ENCODE assay signal across 8 cellular contexts in the genomic region with DNA sequence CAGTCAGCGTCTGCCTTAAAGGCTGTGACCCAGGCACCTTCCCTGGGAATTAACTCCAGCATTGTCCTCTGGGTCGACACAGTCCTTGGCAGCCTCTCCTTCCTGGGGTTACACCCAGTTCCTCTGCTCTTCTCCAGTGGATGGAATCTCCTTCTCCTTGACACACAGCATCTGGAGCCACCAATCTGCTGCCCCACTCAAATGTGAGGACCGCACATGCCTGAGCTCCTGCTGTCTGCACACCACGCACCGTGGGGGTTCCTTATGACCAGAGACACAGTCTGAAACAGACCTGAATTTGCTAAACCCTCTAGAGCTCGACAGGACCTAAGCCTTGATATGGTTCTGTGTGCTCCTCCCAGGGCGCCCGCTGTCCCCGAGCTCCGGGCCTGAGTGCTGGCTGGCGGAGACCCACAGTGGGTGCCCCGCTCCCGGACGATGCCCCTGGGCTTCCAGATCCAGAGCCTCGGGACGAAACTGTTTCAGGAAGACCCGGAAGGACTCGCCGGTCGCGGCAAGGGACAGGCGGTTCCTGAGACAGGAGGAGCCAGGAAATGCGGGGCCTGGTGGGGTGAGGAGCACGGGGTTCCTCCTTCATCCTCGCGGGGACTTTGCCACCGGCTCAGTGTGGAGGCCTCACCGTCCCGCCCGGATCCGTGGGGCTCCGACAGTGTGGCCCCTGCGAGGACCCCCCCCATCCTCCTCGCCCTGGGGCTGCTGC. TPM values are rescaled to one million over a fixed set of nuclear protein-coding genes. Genes with fewer than 3 reads are reported as not detected.
DNase-seq lines count a peak whose midpoint lies in the region; ATAC-seq, FAIRE-seq and TF ChIP-seq lines count a peak whose summit lies in the region.

No MANE protein-coding gene starts in this region.

- H3K9me3 ChIP-seq in ascending aorta = no peaks in the 10 kb centered on the region
- no peaks in the 10 kb centered on the region for H3K9me3 ChIP-seq in keratinocyte (ENCODE audit: control insufficient read depth, low read depth, low read length)
- no peaks in the 10 kb centered on the region for H3K9me3 ChIP-seq in stomach smooth muscle (ENCODE audit: control insufficient read depth in 2 of 2, low read length in 2 of 2)

- dilution Hi-C loops in keratinocyte (cut with MboI; ENCODE audit: extremely low pct_ligation_motif_present, low sequenced_read_pairs) = no loop called here

- no peak for FAIRE-seq in keratinocyte (lab: Jason Lieb, UNC)

- H3K4me2 ChIP-seq in keratinocyte (ENCODE audit: control insufficient read depth, extremely low read depth, insufficient read depth, low read depth, low read length) = peak overlapping the region; percentile 81

- peak overlapping the region in 1 of 2 donors; percentile 38 for H3K27ac ChIP-seq in ascending aorta
- no peak overlapping the region for H3K27ac ChIP-seq in keratinocyte (ENCODE audit: control insufficient read depth, insufficient read depth, low read length)
- no peak overlapping the region for H3K27ac ChIP-seq in stomach smooth muscle (ENCODE audit: low read length)

- H3K9me1 ChIP-seq in keratinocyte (ENCODE audit: control insufficient read depth, extremely low read depth, insufficient read depth, low read length) = no peaks in the 10 kb centered on the region

- H3K4me1 Mint-ChIP-seq in T-helper 1 cell treated with Interleukin-12 subunit alpha and Interleukin-12 subunit beta and Interleukin-4 antibody, amounts not matched to agents 30 μg/mL and 1 μg/mL, for 36 hours (ENCODE audit: low read depth) = peaks cover 23% of the 10 kb centered on the region

- intact Hi-C loops in ascending aorta (cut with DNase I) = loop anchor here (10.0 kb wide), 1 partner anchor 181 kb away; a partner anchor contains a TSS

- ATAC-seq in GM18873 (IDR thresholded peaks at IDR 0.05; ENCODE audit: low FRiP score, unreplicated experiment) = no peak

- H4K20me1 ChIP-seq in keratinocyte (ENCODE audit: control insufficient read depth, extremely low read depth, insufficient read depth, low read length) = no peaks in the 10 kb centered on the region

- no peak for DNase-seq in T-helper 1 cell
- DNase-seq in ascending aorta (ENCODE audit: low spot score in 2 of 2) = no peak
- DNase-seq in keratinocyte (ENCODE audit: low read depth, low spot score) = no peak
- no peak for DNase-seq in NCI-H1436 treated with DMSO at 0.1 percent for 48 hours (lab: John Stamatoyannopoulos, UW)
- DNase-seq in KG1 (lab: John Stamatoyannopoulos, UW) = no peak

- H3K9me3 Mint-ChIP-seq in T-helper 1 cell treated with Interleukin-12 subunit alpha and Interleukin-12 subunit beta and Interleukin-4 antibody, amounts not matched to agents 30 μg/mL and 1 μg/mL, for 36 hours = no peaks in the 10 kb centered on the region

- H3K27me3 ChIP-seq in ascending aorta (no peaks in the 10 kb centered on the region), keratinocyte (ENCODE audit: control insufficient read depth, extremely low read depth, insufficient read depth, low read length) (peaks cover 10% of the 10 kb centered on the region), stomach smooth muscle (ENCODE audit: control insufficient read depth in 1 of 2, insufficient read depth in 2 of 2, low read length in 2 of 2) (peaks cover 6 to 12% of the 10 kb centered on the region in 2 donors)

- H3K27me3 Mint-ChIP-seq in T-helper 1 cell treated with Interleukin-12 subunit alpha and Interleukin-12 subunit beta and Interleukin-4 antibody, amounts not matched to agents 30 μg/mL and 1 μg/mL, for 36 hours (ENCODE audit: low read depth) = peaks cover 91% of the 10 kb centered on the region

- no peaks in the 10 kb centered on the region for H3K36me3 Mint-ChIP-seq in T-helper 1 cell treated with Interleukin-12 subunit alpha and Interleukin-12 subunit beta and Interleukin-4 antibody, amounts not matched to agents 30 μg/mL and 1 μg/mL, for 36 hours (ENCODE audit: low read depth)

- H3K9ac ChIP-seq in keratinocyte (ENCODE audit: control insufficient read depth, extremely low read depth, insufficient read depth, low read length) (peak overlapping the region; percentile 65), stomach smooth muscle (ENCODE audit: low read length in 2 of 2) (peak overlapping the region; percentile 52 to 60)

- peak overlapping the region; percentile 78 for H2AFZ ChIP-seq in keratinocyte (ENCODE audit: control insufficient read depth, low read length)

- H3K36me3 ChIP-seq in ascending aorta = no peaks in the 10 kb centered on the region
- no peaks in the 10 kb centered on the region for H3K36me3 ChIP-seq in keratinocyte (ENCODE audit: control insufficient read depth in 2 of 2, extremely low read depth in 1 of 2, insufficient read depth in 2 of 2, low read length in 2 of 2)
- H3K36me3 ChIP-seq in stomach smooth muscle (ENCODE audit: control insufficient read depth in 2 of 2, insufficient read depth in 2 of 2, low read length in 2 of 2) = no peaks in the 10 kb centered on the region

- H3K4me1 ChIP-seq in ascending aorta = peaks cover 7 to 13% of the 10 kb centered on the region in 2 donors
- peaks cover 18% of the 10 kb centered on the region for H3K4me1 ChIP-seq in keratinocyte (ENCODE audit: control insufficient read depth, extremely low read depth, insufficient read depth, low read length)
- H3K4me1 ChIP-seq in stomach smooth muscle (ENCODE audit: control insufficient read depth, insufficient read depth, low read length) = peaks cover 27% of the 10 kb centered on the region

- no peaks in the 10 kb centered on the region for H3K79me2 ChIP-seq in keratinocyte (ENCODE audit: control insufficient read depth, insufficient read depth, low read length)

- H3K4me3 Mint-ChIP-seq in T-helper 1 cell treated with Interleukin-12 subunit alpha and Interleukin-12 subunit beta and Interleukin-4 antibody, amounts not matched to agents 30 μg/mL and 1 μg/mL, for 36 hours = peak overlapping the region; percentile 31

- H3K4me3 ChIP-seq in ascending aorta = peak overlapping the region; percentile 62 to 68
- peak overlapping the region; percentile 3 to 61 (median 23) for H3K4me3 ChIP-seq in keratinocyte (ENCODE audit: control insufficient read depth in 2 of 3, extremely low read depth in 1 of 3, insufficient read depth in 2 of 3, low read depth in 1 of 3, low read length in 3 of 3)
- peak overlapping the region; percentile 45 to 74 for H3K4me3 ChIP-seq in stomach smooth muscle (ENCODE audit: low read length in 2 of 2)

- H3K27ac Mint-ChIP-seq in T-helper 1 cell treated with Interleukin-12 subunit alpha and Interleukin-12 subunit beta and Interleukin-4 antibody, amounts not matched to agents 30 μg/mL and 1 μg/mL, for 36 hours = no peak overlapping the region

- TF ChIP-seq CTCF in ascending aorta (IDR thresholded peaks at IDR 0.05) (no peak), keratinocyte (optimal IDR thresholded peaks at IDR 0.05 in 1 of 3, IDR thresholded peaks at IDR 0.05 in 1 of 3, conservative IDR thresholded peaks at IDR 0.05 in 1 of 3; ENCODE audit: extremely low read depth in 1 of 3, insufficient read depth in 2 of 3, low read length in 3 of 3) (no peak)

RNA-seq across cellular contexts. Expression of a gene that starts 2.5 kb away (rescaled TPM):
- not detected for total RNA-seq in ascending aorta
- polyA plus RNA-seq in keratinocyte = 12.1 to 38.8 TPM (median 16.4 TPM) in 3 replicates
- polyA plus RNA-seq in keratinocyte (2011; ENCODE audit: low read depth) = 69.8 TPM
- 25.0 and 34.7 TPM in 2 replicates for polyA plus RNA-seq in keratinocyte (2011; cell fraction: cytosol; rRNA removed)
- 76.7 and 78.1 TPM in 2 replicates for polyA plus RNA-seq in keratinocyte (2011; cell fraction: nucleus; rRNA removed)
- polyA plus RNA-seq in keratinocyte (2012; ENCODE audit: low replicate concordance) = 10.8 and 136 TPM in 2 replicates
- polyA minus RNA-seq in keratinocyte = 4.8 to 21.9 TPM (median 12.4 TPM) in 3 replicates
- 14.6 TPM for polyA minus RNA-seq in keratinocyte (2011; cell fraction: cytosol; rRNA and poly(A)+ RNA removed)
- polyA minus RNA-seq in keratinocyte (2011; cell fraction: nucleus; rRNA and poly(A)+ RNA removed) = 15.8 and 23.7 TPM in 2 replicates

RNA-seq across cellular contexts. Expression of a gene that starts 16.4 kb away (rescaled TPM):
- not detected for total RNA-seq in ascending aorta
- polyA plus RNA-seq in keratinocyte = 11.8 to 15.7 TPM (median 14.0 TPM) in 3 replicates
- 4.9 TPM for polyA plus RNA-seq in keratinocyte (2011; ENCODE audit: low read depth)
- polyA plus RNA-seq in keratinocyte (2011; cell fraction: cytosol; rRNA removed) = 12.0 and 13.7 TPM in 2 replicates
- polyA plus RNA-seq in keratinocyte (2011; cell fraction: nucleus; rRNA removed) = 33.5 and 35.2 TPM in 2 replicates
- polyA plus RNA-seq in keratinocyte (2012; ENCODE audit: low replicate concordance) = 8.1 and 11.0 TPM in 2 replicates
- polyA minus RNA-seq in keratinocyte = 6.8 to 12.5 TPM (median 7.4 TPM) in 3 replicates
- 9.2 TPM for polyA minus RNA-seq in keratinocyte (2011; cell fraction: cytosol; rRNA and poly(A)+ RNA removed)
- 6.9 and 7.6 TPM in 2 replicates for polyA minus RNA-seq in keratinocyte (2011; cell fraction: nucleus; rRNA and poly(A)+ RNA removed)

RNA-seq across cellular contexts. Expression of a gene that starts 27.5 kb away (rescaled TPM):
- total RNA-seq in ascending aorta = not detected
- polyA plus RNA-seq in keratinocyte = 8.4 to 24.9 TPM (median 14.0 TPM) in 3 replicates
- polyA plus RNA-seq in keratinocyte (2011; ENCODE audit: low read depth) = 19.2 TPM
- polyA plus RNA-seq in keratinocyte (2011; cell fraction: cytosol; rRNA removed) = 7.7 and 14.8 TPM in 2 replicates
- 29.0 and 31.6 TPM in 2 replicates for polyA plus RNA-seq in keratinocyte (2011; cell fraction: nucleus; rRNA removed)
- 4.6 and 45.2 TPM in 2 replicates for polyA plus RNA-seq in keratinocyte (2012; ENCODE audit: low replicate concordance)
- 2.3 to 20.6 TPM (median 5.9 TPM) in 3 replicates for polyA minus RNA-seq in keratinocyte
- 2.3 TPM for polyA minus RNA-seq in keratinocyte (2011; cell fraction: cytosol; rRNA and poly(A)+ RNA removed)
- 10.4 and 15.0 TPM in 2 replicates for polyA minus RNA-seq in keratinocyte (2011; cell fraction: nucleus; rRNA and poly(A)+ RNA removed)

RNA-seq across cellular contexts. Expression of a gene that starts 38.3 kb away (rescaled TPM):
- 3.8 TPM for total RNA-seq in ascending aorta
- 1.7 to 2.4 TPM (median 2.2 TPM) in 3 replicates for polyA plus RNA-seq in keratinocyte
- 13.1 TPM for polyA plus RNA-seq in keratinocyte (2011; ENCODE audit: low read depth)
- 2.6 and 4.4 TPM in 2 replicates for polyA plus RNA-seq in keratinocyte (2011; cell fraction: cytosol; rRNA removed)
- 5.7 and 6.8 TPM in 2 replicates for polyA plus RNA-seq in keratinocyte (2011; cell fraction: nucleus; rRNA removed)
- 1.7 and 6.9 TPM in 2 replicates for polyA plus RNA-seq in keratinocyte (2012; ENCODE audit: low replicate concordance)
- 0.39 to 0.67 TPM (median 0.59 TPM) in 3 replicates for polyA minus RNA-seq in keratinocyte
- 0.77 TPM for polyA minus RNA-seq in keratinocyte (2011; cell fraction: cytosol; rRNA and poly(A)+ RNA removed)
- 1.3 and 3.1 TPM in 2 replicates for polyA minus RNA-seq in keratinocyte (2011; cell fraction: nucleus; rRNA and poly(A)+ RNA removed)
